In genomic region chr3:69080233-69080644, GRCh38 we compare ENCODE assay signal across 8 cellular contexts. TPM values are rescaled to one million over a fixed set of nuclear protein-coding genes. Genes with fewer than 3 reads are reported as not detected.
DNase-seq lines count a peak whose midpoint lies in the region; ATAC-seq, FAIRE-seq and TF ChIP-seq lines count a peak whose summit lies in the region.

UBA3 (minus strand) TSS chr3:69080365; CDS start chr3:69080353, 12 bp downstream.

- POLR2A ChIA-PET in WTC11 (lab: Charles Lee): no interaction called here

- H3K27me3 Mint-ChIP-seq in WTC11 (ENCODE audit: low read depth) (no peaks in the 10 kb centered on the region), immature natural killer cell (ENCODE audit: low read depth in 3 of 3) (peaks cover 0 to 4% (median 0%) of the 10 kb centered on the region in 3 donors)

- H3K27ac Mint-ChIP-seq in WTC11: peak within 1 kb of the TSS; percentile 74
- H3K27ac Mint-ChIP-seq in immature natural killer cell: peak within 1 kb of the TSS; percentile 86 to 99 (median 95)

- peak within 1 kb of the TSS; percentile 75 for H2AFZ ChIP-seq in smooth muscle cell (ENCODE audit: low read depth)

- no peaks in the 10 kb centered on the region for H3K36me3 ChIP-seq in bronchial epithelial cell (ENCODE audit: control insufficient read depth, insufficient read depth, low read length)
- no peaks in the 10 kb centered on the region for H3K36me3 ChIP-seq in smooth muscle cell (ENCODE audit: low read depth)

- H3K4me3 Mint-ChIP-seq in WTC11 (peak within 1 kb of the TSS; percentile 87), immature natural killer cell (peak within 1 kb of the TSS; percentile 80 to 96 (median 84))

- H3K27me3 ChIP-seq in bronchial epithelial cell (ENCODE audit: control insufficient read depth, insufficient read depth, low read length) (no peaks in the 10 kb centered on the region), smooth muscle cell (ENCODE audit: low read depth) (no peaks in the 10 kb centered on the region)

- peak within 1 kb of the TSS; percentile 65 for H3K4me3 ChIP-seq in bronchial epithelial cell (ENCODE audit: low read depth, low read length)
- peak within 1 kb of the TSS; percentile 93 for H3K4me3 ChIP-seq in smooth muscle cell

- ATAC-seq in GM18520 (IDR thresholded peaks at IDR 0.05; ENCODE audit: unreplicated experiment) (peak; percentile 20), HG03095 (IDR thresholded peaks at IDR 0.05; ENCODE audit: unreplicated experiment) (peak; percentile 44), WTC11 (peak; percentile 85)

- peaks cover 20% of the 10 kb centered on the region for H3F3A ChIP-seq in smooth muscle cell (ENCODE audit: low read depth)

- peak within 1 kb of the TSS; percentile 24 for H3K27ac ChIP-seq in smooth muscle cell (ENCODE audit: low read depth)

- H4K20me1 ChIP-seq in smooth muscle cell (ENCODE audit: low read depth): peaks cover 35% of the 10 kb centered on the region

- peaks cover 49% of the 10 kb centered on the region for H3K79me2 ChIP-seq in smooth muscle cell (ENCODE audit: low read depth)

- peak within 1 kb of the TSS; percentile 100 for H3K4me2 ChIP-seq in smooth muscle cell

- H3K4me1 Mint-ChIP-seq in WTC11 (peaks cover 45% of the 10 kb centered on the region), immature natural killer cell (peaks cover 67 to 76% of the 10 kb centered on the region in 2 donors)

- H3K9me3 Mint-ChIP-seq in WTC11: no peaks in the 10 kb centered on the region
- H3K9me3 Mint-ChIP-seq in immature natural killer cell: no peaks in the 10 kb centered on the region

- H3K4me1 ChIP-seq in smooth muscle cell (ENCODE audit: low read depth): peaks cover 35% of the 10 kb centered on the region

- TF ChIP-seq CTCF in WTC11 (IDR thresholded peaks at IDR 0.05) (no peak), bronchial epithelial cell (IDR thresholded peaks at IDR 0.05; ENCODE audit: insufficient read depth, low read length, severe bottlenecking) (no peak), smooth muscle cell (IDR thresholded peaks at IDR 0.05; ENCODE audit: borderline replicate concordance, insufficient read depth, poor library complexity, severe bottlenecking) (no peak)

- FAIRE-seq in bronchial epithelial cell (lab: Jason Lieb, UNC): no peak

- H3K9me3 ChIP-seq in smooth muscle cell (replicated peaks; ENCODE audit: low read depth): no peaks in the 10 kb centered on the region

- DNase-seq in 8988T (peak; percentile 51), NCI-H2227 (lab: John Stamatoyannopoulos, UW; ENCODE audit: unreplicated experiment) (peak; percentile 87), WTC11 (ENCODE audit: low spot score) (peak; percentile 88), bronchial epithelial cell (ENCODE audit: low read depth) (peak; percentile 71), immature natural killer cell (peak; percentile 83 to 85 (median 83)), smooth muscle cell (lab: John Stamatoyannopoulos, UW; ENCODE audit: unreplicated experiment) (peak; percentile 57)

- peak within 1 kb of the TSS; percentile 96 for H3K9ac ChIP-seq in smooth muscle cell (ENCODE audit: low read depth)

- WGBS in smooth muscle cell (ENCODE audit: low lambda C conversion rate): 0% methylated on average over 10 of the region's 33 CpGs

- peaks cover 5% of the 10 kb centered on the region for H3K36me3 Mint-ChIP-seq in WTC11
- H3K36me3 Mint-ChIP-seq in immature natural killer cell: peaks cover 0 to 3% (median 0%) of the 10 kb centered on the region in 3 donors

- CTCF ChIA-PET in WTC11 (lab: Charles Lee): no interaction called here

TF ChIP-seq in WTC11, 78 proteins besides CTCF, POLR2A, EP300 and RAD21:
- TF ChIP-seq OVOL2 (CRISPR knock-in tag; IDR thresholded peaks at IDR 0.05; ENCODE audit: borderline replicate concordance): no peak
- 0 out of 2 replicates have a peak, but pooled peaks have one; percentile 50 for TF ChIP-seq SP1 (CRISPR knock-in tag; conservative IDR thresholded peaks at IDR 0.05)

RNA-seq across cellular contexts. Expression of gene UBA3, which starts in this region (rescaled TPM):
- total RNA-seq in WTC11 (2021) (69.6 to 75.9 TPM (median 75.0 TPM) in 3 replicates), bronchial epithelial cell (46.6 and 58.2 TPM in 2 replicates), smooth muscle cell (71.2 and 102 TPM in 2 replicates)
- polyA plus RNA-seq in immature natural killer cell (100 to 1,000 TPM in 1 of 3 donors, 10 to 100 TPM in 2; 45.3 to 110 (median 47.1) TPM), smooth muscle cell (47.5 and 52.4 TPM in 2 replicates)

Comparison
In these comparisons a context has a peak if more than half of its experiments do, and no peak if none do; other contexts are left out.
1. Peak in every context shown above with its lines: DNase-seq, ATAC-seq, H3K4me3 ChIP-seq and H3K27ac ChIP-seq.
2. ATAC-seq: peak in every context shown above with its lines; median percentile 85 in WTC11; 44 in HG03095; 20 in GM18520.